In the genomic region with DNA sequence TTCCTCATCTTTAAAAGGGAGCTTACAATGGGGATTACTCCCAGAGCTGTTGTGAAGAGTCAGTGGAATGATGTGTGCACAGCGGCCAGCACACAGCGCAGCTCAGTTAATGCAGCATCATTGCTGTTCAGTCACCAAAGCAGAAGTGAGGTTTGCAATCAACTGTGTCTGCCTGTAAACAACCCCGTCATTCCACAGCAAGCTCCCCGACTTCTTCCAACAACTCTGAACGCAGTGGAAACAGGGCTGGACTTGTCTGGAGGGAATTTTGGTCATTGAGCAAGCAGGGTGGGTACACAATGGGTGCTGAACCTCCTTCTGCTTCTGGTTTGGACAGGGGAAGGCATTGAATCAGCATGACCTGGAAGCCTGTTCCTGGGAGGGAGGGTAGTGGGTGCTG, we compare ENCODE assay signal across 22 cellular contexts.
"Had no signal": no experiment of that assay in that cellular context is flagged by ENCODE, and none has a peak within 500 bp of the region (broad histone marks: within the 10 kb centered on the region; RNA-seq: fewer than 3 reads in every experiment).

No MANE protein-coding gene starts in this region.

- DNase-seq: activated CD4-positive, alpha-beta memory T cell treated with anti-CD3 and anti-CD28 coated beads, Interleukin-2, amount 10 ng/mL, durations not matched to agents 7 days and 5 days; activated CD4-positive, alpha-beta T cell treated with anti-CD3 and anti-CD28 coated beads, Interleukin-2, amount 10 ng/mL, durations not matched to agents 24 days and 14 days; activated gamma-delta T cell treated with Interleukin-2 at 50 U/mL for 16 hours; activated T-cell treated with anti-CD3 and anti-CD28 coated beads, Interleukin-2, amount 50 U/mL, for 1 hour; aorta; hippocampal formation; left cardiac atrium; mesenchymal stem cell; mucosa of descending colon; nephron progenitor cell; right lobe of liver; stimulated activated CD4-positive, alpha-beta T cell treated with anti-CD3 and anti-CD28 coated beads, Interleukin-1b, Interleukin-23, amount 100 ng/mL, for 48 hours; T1000; transverse colon; uterus had no signal

- H3K9me3 ChIP-seq: mucosa of descending colon, right lobe of liver, transverse colon, uterus had no signal

- H3K4me3 ChIP-seq: mucosa of descending colon, right lobe of liver, skin epidermis, transverse colon, uterus had no signal

- H3K4me1 ChIP-seq: parathyroid adenoma, right lobe of liver, transverse colon, uterus had no signal

- H3K4me3 Mint-ChIP-seq: activated CD4-positive, alpha-beta memory T cell treated with anti-CD3 and anti-CD28 coated beads, Interleukin-2, amount 10 ng/mL, durations not matched to agents 7 days and 5 days; activated CD4-positive, alpha-beta T cell treated with anti-CD3 and anti-CD28 coated beads, Interleukin-2, amount 10 ng/mL, durations not matched to agents 24 days and 14 days; activated naive CD4-positive, alpha-beta T cell treated with anti-CD3 and anti-CD28 coated beads, Interleukin-2, amount 50 U/mL, for 24 hours; brain; central memory CD8-positive, alpha-beta T cell; nephron progenitor cell; stimulated activated naive CD8-positive, alpha-beta T cell treated with anti-CD3 and anti-CD28 coated beads, Interleukin-15, Interleukin-2, amounts not matched to agents 100 ng/mL and 50 ng/mL, for 24 hours; T-helper 1 cell treated with Interleukin-12 subunit alpha and Interleukin-12 subunit beta and Interleukin-4 antibody, amounts not matched to agents 30 μg/mL and 1 μg/mL, for 36 hours had no signal

- H3K27me3 ChIP-seq: right lobe of liver, uterus had no signal

- H3K36me3 Mint-ChIP-seq: activated naive CD4-positive, alpha-beta T cell treated with anti-CD3 and anti-CD28 coated beads, Interleukin-2, amount 50 U/mL, for 24 hours; brain had no signal

- ATAC-seq: left cardiac atrium, mucosa of descending colon, right lobe of liver had no signal

- H3K27me3 Mint-ChIP-seq: activated CD4-positive, alpha-beta memory T cell treated with anti-CD3 and anti-CD28 coated beads, Interleukin-2, amount 10 ng/mL, durations not matched to agents 7 days and 5 days had no signal

- H3K27ac ChIP-seq: parathyroid adenoma, right lobe of liver, transverse colon, uterus had no signal

- H3K27ac Mint-ChIP-seq: activated CD4-positive, alpha-beta memory T cell treated with anti-CD3 and anti-CD28 coated beads, Interleukin-2, amount 10 ng/mL, durations not matched to agents 7 days and 5 days; activated CD4-positive, alpha-beta T cell treated with anti-CD3 and anti-CD28 coated beads, Interleukin-2, amount 10 ng/mL, durations not matched to agents 24 days and 14 days; activated naive CD4-positive, alpha-beta T cell treated with anti-CD3 and anti-CD28 coated beads, Interleukin-2, amount 50 U/mL, for 24 hours; stimulated activated naive CD8-positive, alpha-beta T cell treated with anti-CD3 and anti-CD28 coated beads, Interleukin-15, Interleukin-2, amounts not matched to agents 100 ng/mL and 50 ng/mL, for 24 hours; T-helper 1 cell treated with Interleukin-12 subunit alpha and Interleukin-12 subunit beta and Interleukin-4 antibody, amounts not matched to agents 30 μg/mL and 1 μg/mL, for 36 hours had no signal

- H3K4me1 Mint-ChIP-seq: activated CD4-positive, alpha-beta memory T cell treated with anti-CD3 and anti-CD28 coated beads, Interleukin-2, amount 10 ng/mL, durations not matched to agents 7 days and 5 days; activated CD4-positive, alpha-beta T cell treated with anti-CD3 and anti-CD28 coated beads, Interleukin-2, amount 10 ng/mL, durations not matched to agents 24 days and 14 days; activated naive CD4-positive, alpha-beta T cell treated with anti-CD3 and anti-CD28 coated beads, Interleukin-2, amount 50 U/mL, for 24 hours; central memory CD8-positive, alpha-beta T cell had no signal

- H3K9me3 Mint-ChIP-seq: activated CD4-positive, alpha-beta memory T cell treated with anti-CD3 and anti-CD28 coated beads, Interleukin-2, amount 10 ng/mL, durations not matched to agents 7 days and 5 days; activated naive CD4-positive, alpha-beta T cell treated with anti-CD3 and anti-CD28 coated beads, Interleukin-2, amount 50 U/mL, for 24 hours; central memory CD8-positive, alpha-beta T cell; nephron progenitor cell; stimulated activated naive CD8-positive, alpha-beta T cell treated with anti-CD3 and anti-CD28 coated beads, Interleukin-15, Interleukin-2, amounts not matched to agents 100 ng/mL and 50 ng/mL, for 24 hours; T-helper 1 cell treated with Interleukin-12 subunit alpha and Interleukin-12 subunit beta and Interleukin-4 antibody, amounts not matched to agents 30 μg/mL and 1 μg/mL, for 36 hours had no signal

- H3K36me3 ChIP-seq: right lobe of liver, transverse colon, uterus had no signal
